25 cellular contexts compared by ENCODE assay signal in the genomic region with DNA sequence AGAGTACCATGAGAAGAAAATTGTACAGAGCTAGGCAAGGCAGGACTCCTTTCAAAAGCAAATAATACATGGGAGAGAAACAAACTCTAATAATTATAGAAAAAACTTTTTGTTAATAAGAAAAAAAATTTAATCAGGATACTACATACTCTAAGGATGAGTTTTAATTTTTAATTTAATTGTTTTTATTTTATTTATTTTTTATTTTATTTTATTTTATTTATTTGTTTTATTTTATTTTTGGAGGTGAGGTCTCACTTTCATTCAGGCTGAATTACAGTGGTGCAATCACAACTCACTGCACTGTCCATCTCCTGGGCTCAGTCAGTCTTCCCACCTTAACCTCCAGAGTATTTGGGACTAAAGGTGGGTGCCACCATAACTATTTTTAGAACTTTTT.
"Had no signal": no experiment of that assay in that cellular context is flagged by ENCODE, and none has a peak within 500 bp of the region (broad histone marks: within the 10 kb centered on the region; RNA-seq: fewer than 3 reads in every experiment).

No MANE protein-coding gene starts in this region.

- ATAC-seq: stimulated activated effector memory CD8-positive, alpha-beta T cell treated with anti-CD3 and anti-CD28 coated beads, Interleukin-12 subunit alpha, Interleukin-12 subunit beta, amount 100 ng/mL, for 72 hours; stimulated activated memory B cell treated with anti-CD40 and anti-IgM and Interleukin-4, amounts not matched to agents 10 μg/mL and 1 μg/mL and 100 μg/mL, for 72 hours; stimulated activated naive B cell treated with anti-CD40 and anti-IgM and Interleukin-4, amounts not matched to agents 10 μg/mL and 1 μg/mL and 100 μg/mL, for 72 hours; stimulated activated naive CD8-positive, alpha-beta T cell treated with anti-CD3 and anti-CD28 coated beads, Interleukin-15, amount 100 ng/mL, for 72 hours; stimulated activated naive CD8-positive, alpha-beta T cell treated with anti-CD3 and anti-CD28 coated beads, Interleukin-15, Interleukin-2, amounts not matched to agents 100 U/mL and 50 U/mL, for 24 hours; upper lobe of right lung had no signal

- FAIRE-seq: urothelium cell line had no signal

- DNase-seq: stimulated activated CD4-positive, alpha-beta T cell treated with anti-CD3 and anti-CD28 coated beads, Interleukin-2, amount 100 ng/mL, for 48 hours; stimulated activated CD4-positive, alpha-beta T cell treated with anti-CD3 and anti-CD28 coated beads, Interleukin-4, amount 100 ng/mL, for 1 hour; stimulated activated CD4-positive, alpha-beta T cell treated with anti-CD3 and anti-CD28 coated beads, Interleukin-4, amount 100 ng/mL, for 24 hours; stimulated activated CD4-positive, alpha-beta T cell treated with anti-CD3 and anti-CD28 coated beads, Interleukin-4, amount 100 ng/mL, for 4 hours; stimulated activated CD8-positive, alpha-beta memory T cell treated with anti-CD3 and anti-CD28 coated beads, Interleukin-4, amount 100 ng/mL, for 48 hours; stimulated activated naive B cell treated with anti-CD40 and anti-IgM and Interleukin-4, amounts not matched to agents 10 μg/mL and 1 μg/mL and 100 μg/mL, for 72 hours; stimulated activated naive CD4-positive, alpha-beta T cell; stimulated activated naive CD4-positive, alpha-beta T cell treated with Interleukin-2 at 50 U/mL for 16 hours; stimulated activated naive CD8-positive, alpha-beta T cell treated with anti-CD3 and anti-CD28 coated beads, Interleukin-15, amount 100 ng/mL, for 72 hours; stimulated activated naive CD8-positive, alpha-beta T cell treated with anti-CD3 and anti-CD28 coated beads, Interleukin-15, Interleukin-2, amounts not matched to agents 100 U/mL and 50 U/mL, for 24 hours; stomach; substantia nigra; testis; thyroid gland; tibial artery; transverse colon; trophoblast cell; upper lobe of left lung; upper lobe of right lung; uterus had no signal

- H3K9me3 Mint-ChIP-seq: stimulated activated naive CD8-positive, alpha-beta T cell treated with anti-CD3 and anti-CD28 coated beads, Interleukin-15, Interleukin-2, amounts not matched to agents 100 ng/mL and 50 ng/mL, for 24 hours; type B pancreatic cell had no signal

- H3K27ac Mint-ChIP-seq: stimulated activated effector memory CD8-positive, alpha-beta T cell treated with anti-CD3 and anti-CD28 coated beads, Interleukin-12 subunit alpha, Interleukin-12 subunit beta, amount 100 ng/mL, for 72 hours; stimulated activated memory B cell treated with anti-CD40 and anti-IgM and Interleukin-4, amounts not matched to agents 10 μg/mL and 1 μg/mL and 100 μg/mL, for 72 hours; stimulated activated naive B cell treated with anti-CD40 and anti-IgM and Interleukin-4, amounts not matched to agents 10 μg/mL and 1 μg/mL and 100 μg/mL, for 72 hours; stimulated activated naive CD8-positive, alpha-beta T cell treated with anti-CD3 and anti-CD28 coated beads, Interleukin-15, amount 100 ng/mL, for 72 hours; stimulated activated naive CD8-positive, alpha-beta T cell treated with anti-CD3 and anti-CD28 coated beads, Interleukin-15, Interleukin-2, amounts not matched to agents 100 ng/mL and 50 ng/mL, for 24 hours; type B pancreatic cell had no signal

- H3K4me3 Mint-ChIP-seq: stimulated activated effector memory CD8-positive, alpha-beta T cell treated with anti-CD3 and anti-CD28 coated beads, Interleukin-12 subunit alpha, Interleukin-12 subunit beta, amount 100 ng/mL, for 72 hours; stimulated activated memory B cell treated with anti-CD40 and anti-IgM and Interleukin-4, amounts not matched to agents 10 μg/mL and 1 μg/mL and 100 μg/mL, for 72 hours; stimulated activated naive B cell treated with anti-CD40 and anti-IgM and Interleukin-4, amounts not matched to agents 10 μg/mL and 1 μg/mL and 100 μg/mL, for 72 hours; stimulated activated naive CD8-positive, alpha-beta T cell treated with anti-CD3 and anti-CD28 coated beads, Interleukin-15, amount 100 ng/mL, for 72 hours; stimulated activated naive CD8-positive, alpha-beta T cell treated with anti-CD3 and anti-CD28 coated beads, Interleukin-15, Interleukin-2, amounts not matched to agents 100 ng/mL and 50 ng/mL, for 24 hours; type B pancreatic cell had no signal

- H3K27me3 Mint-ChIP-seq: stimulated activated memory B cell treated with anti-CD40 and anti-IgM and Interleukin-4, amounts not matched to agents 10 μg/mL and 1 μg/mL and 100 μg/mL, for 72 hours; stimulated activated naive B cell treated with anti-CD40 and anti-IgM and Interleukin-4, amounts not matched to agents 10 μg/mL and 1 μg/mL and 100 μg/mL, for 72 hours; stimulated activated naive CD8-positive, alpha-beta T cell treated with anti-CD3 and anti-CD28 coated beads, Interleukin-15, amount 100 ng/mL, for 72 hours; stimulated activated naive CD8-positive, alpha-beta T cell treated with anti-CD3 and anti-CD28 coated beads, Interleukin-15, Interleukin-2, amounts not matched to agents 100 ng/mL and 50 ng/mL, for 24 hours; type B pancreatic cell had no signal

- H3K36me3 Mint-ChIP-seq: stimulated activated effector memory CD8-positive, alpha-beta T cell treated with anti-CD3 and anti-CD28 coated beads, Interleukin-12 subunit alpha, Interleukin-12 subunit beta, amount 100 ng/mL, for 72 hours; stimulated activated memory B cell treated with anti-CD40 and anti-IgM and Interleukin-4, amounts not matched to agents 10 μg/mL and 1 μg/mL and 100 μg/mL, for 72 hours; stimulated activated naive B cell treated with anti-CD40 and anti-IgM and Interleukin-4, amounts not matched to agents 10 μg/mL and 1 μg/mL and 100 μg/mL, for 72 hours; type B pancreatic cell had no signal

- H3K4me1 Mint-ChIP-seq: stimulated activated effector memory CD8-positive, alpha-beta T cell treated with anti-CD3 and anti-CD28 coated beads, Interleukin-12 subunit alpha, Interleukin-12 subunit beta, amount 100 ng/mL, for 72 hours; stimulated activated memory B cell treated with anti-CD40 and anti-IgM and Interleukin-4, amounts not matched to agents 10 μg/mL and 1 μg/mL and 100 μg/mL, for 72 hours; stimulated activated naive B cell treated with anti-CD40 and anti-IgM and Interleukin-4, amounts not matched to agents 10 μg/mL and 1 μg/mL and 100 μg/mL, for 72 hours; stimulated activated naive CD8-positive, alpha-beta T cell treated with anti-CD3 and anti-CD28 coated beads, Interleukin-15, amount 100 ng/mL, for 72 hours had no signal
